Comparison of ENCODE assay signal across 13 cellular contexts in the genomic region with DNA sequence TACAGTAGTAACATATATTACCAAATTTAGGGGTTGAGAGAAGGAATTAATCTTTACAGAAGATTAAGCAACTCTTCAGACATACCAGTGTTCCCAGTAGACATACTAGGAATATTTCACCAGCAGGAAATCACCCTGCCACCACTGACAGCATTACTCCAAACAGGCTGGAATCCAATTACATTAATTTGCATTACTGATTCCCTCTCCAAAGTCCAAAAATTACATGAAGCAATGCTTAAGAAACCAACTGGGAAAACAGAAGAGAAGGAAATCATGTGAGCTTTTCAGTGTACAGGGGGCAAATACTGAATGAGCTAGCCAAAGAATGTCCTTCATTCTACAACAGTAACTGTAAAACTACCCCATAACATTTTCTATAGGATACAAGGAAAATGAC.
DNase-seq lines count a peak whose midpoint lies in the region; ATAC-seq and TF ChIP-seq lines count a peak whose summit lies in the region.
"Had no signal": no experiment of that assay in that cellular context is flagged by ENCODE, and none has a peak within 500 bp of the region (broad histone marks: within the 10 kb centered on the region; RNA-seq: fewer than 3 reads in every experiment).

No MANE protein-coding gene starts in this region.

- H3K9me3 ChIP-seq in liver (ENCODE audit: control insufficient read depth in 4 of 4, low read length in 3 of 4) (no peaks in the 10 kb centered on the region), aorta (ENCODE audit: control insufficient read depth, low read length) (no peaks in the 10 kb centered on the region), ovary (no peaks in the 10 kb centered on the region)
- H3K9me3 ChIP-seq: gastrocnemius medialis, sigmoid colon had no signal

- H3K9ac ChIP-seq in liver (ENCODE audit: low read depth in 1 of 2, low read length in 2 of 2), result no peak overlapping the region

- H3K36me3 Mint-ChIP-seq in activated T-cell treated with anti-CD3 and anti-CD28 coated beads, Interleukin-2, amount 50 U/mL, for 72 hours (ENCODE audit: insufficient read depth in 2 of 2), result peaks cover 1 to 9% of the 10 kb centered on the region in 2 donors

- TF ChIP-seq CTCF in cardiac fibroblast (IDR thresholded peaks at IDR 0.05; ENCODE audit: low read depth, low read length), result no peak
- no peak for TF ChIP-seq CTCF in liver (IDR thresholded peaks at IDR 0.05; ENCODE audit: low read depth, low read length, missing input control)
- no peak for TF ChIP-seq CTCF in ovary (IDR thresholded peaks at IDR 0.05)

- H3K27ac Mint-ChIP-seq in activated T-cell treated with anti-CD3 and anti-CD28 coated beads, Interleukin-2, amount 50 U/mL, for 72 hours, result peak overlapping the region; percentile 32

- H3K4me1 ChIP-seq in liver (ENCODE audit: control insufficient read depth in 4 of 4, insufficient read depth in 4 of 4, low read length in 3 of 4) (peaks cover 7 to 25% (median 11%) of the 10 kb centered on the region in 4 donors), aorta (ENCODE audit: control insufficient read depth in 1 of 2, insufficient read depth in 2 of 2, low read length in 2 of 2) (peaks cover 0 to 4% of the 10 kb centered on the region in 2 donors), ovary (ENCODE audit: insufficient read depth) (no peaks in the 10 kb centered on the region)
- H3K4me1 ChIP-seq: gastrocnemius medialis, sigmoid colon had no signal

- in situ Hi-C loops in G401 (cut with HindIII; ENCODE audit: low sequenced_read_pairs), result no loop called here

- no peak for TF ChIP-seq EP300 in ovary (IDR thresholded peaks at IDR 0.05)

- no peak overlapping the region for H3K4me3 ChIP-seq in cardiac fibroblast (replicated peaks in 1 of 2; ENCODE audit: low read depth in 2 of 2, low read length in 2 of 2)
- no peak overlapping the region for H3K4me3 ChIP-seq in liver (ENCODE audit: low read depth in 1 of 3, low read length in 3 of 3)
- no peak overlapping the region for H3K4me3 ChIP-seq in aorta (ENCODE audit: low read length in 2 of 2)
- no peak overlapping the region for H3K4me3 ChIP-seq in ovary
- H3K4me3 ChIP-seq: gastrocnemius medialis, sigmoid colon had no signal

- ATAC-seq in activated T-cell treated with anti-CD3 and anti-CD28 coated beads, Interleukin-2, amount 50 U/mL, for 72 hours (replicated peaks in 1 of 2), result no peak
- ATAC-seq in aorta (ENCODE audit: low FRiP score), result peak; percentile 15

- DNase-seq in activated T-cell treated with anti-CD3 and anti-CD28 coated beads, Interleukin-2, amount 50 U/mL, for 72 hours, result no peak
- DNase-seq in activated T-cell treated with anti-CD3 and anti-CD28 coated beads for 4 hours (no peak), cardiac fibroblast (ENCODE audit: low read depth in 2 of 2) (peak; percentile 80 to 91), aorta (no peak), NCI-H1436 treated with DMSO at 0.1 percent for 48 hours (lab: John Stamatoyannopoulos, UW) (no peak), G401 (ENCODE audit: low spot score) (no peak), ovary (no peak)
- DNase-seq: activated naive CD4-positive, alpha-beta T cell treated with anti-CD3 and anti-CD28 coated beads, Interleukin-2, amount 50 U/mL, for 16 hours; cortex of kidney; gastrocnemius medialis; sigmoid colon had no signal

- H3K9me3 Mint-ChIP-seq in activated T-cell treated with anti-CD3 and anti-CD28 coated beads, Interleukin-2, amount 50 U/mL, for 72 hours, result no peaks in the 10 kb centered on the region

- no peak for TF ChIP-seq POLR2A in ovary (IDR thresholded peaks at IDR 0.05)

- no peaks in the 10 kb centered on the region for H3K4me1 Mint-ChIP-seq in activated T-cell treated with anti-CD3 and anti-CD28 coated beads, Interleukin-2, amount 50 U/mL, for 72 hours (ENCODE audit: low read depth)

- H3K27ac ChIP-seq in liver (ENCODE audit: low read depth in 1 of 2, low read length in 2 of 2), result peak overlapping the region; percentile 79
- H3K27ac ChIP-seq in aorta (ENCODE audit: low read depth in 1 of 2, low read length in 2 of 2), result no peak overlapping the region
- no peak overlapping the region for H3K27ac ChIP-seq in ovary
- H3K27ac ChIP-seq: gastrocnemius medialis, sigmoid colon, VCaP had no signal

- TF ChIP-seq RAD21 in liver (IDR thresholded peaks at IDR 0.05), result peak in 1 of 2 donors; percentile 36

- peaks cover 7 to 24% (median 13%) of the 10 kb centered on the region in 4 donors for H3K36me3 ChIP-seq in liver (ENCODE audit: control insufficient read depth in 4 of 4, insufficient read depth in 3 of 4, low read depth in 1 of 4, low read length in 3 of 4)
- peaks cover 3 to 7% of the 10 kb centered on the region in 2 donors for H3K36me3 ChIP-seq in aorta (ENCODE audit: control insufficient read depth in 1 of 2, insufficient read depth in 2 of 2, low read length in 1 of 2)
- H3K36me3 ChIP-seq in ovary, result no peaks in the 10 kb centered on the region

- H3K27me3 ChIP-seq in liver (ENCODE audit: control insufficient read depth in 4 of 4, insufficient read depth in 4 of 4, low read length in 3 of 4) (no peaks in the 10 kb centered on the region), aorta (ENCODE audit: control insufficient read depth in 1 of 2, insufficient read depth in 2 of 2, low read length in 1 of 2) (no peaks in the 10 kb centered on the region), ovary (no peaks in the 10 kb centered on the region)
- H3K27me3 ChIP-seq: gastrocnemius medialis, sigmoid colon had no signal

- no peak overlapping the region for H3K4me3 Mint-ChIP-seq in activated T-cell treated with anti-CD3 and anti-CD28 coated beads, Interleukin-2, amount 50 U/mL, for 72 hours

- no peaks in the 10 kb centered on the region for H3K27me3 Mint-ChIP-seq in activated T-cell treated with anti-CD3 and anti-CD28 coated beads, Interleukin-2, amount 50 U/mL, for 72 hours (ENCODE audit: low read depth)

- intact Hi-C loops in aorta (cut with DNase I) (no loop called here), ovary (cut with DNase I) (no loop called here)

TF ChIP-seq in liver, 16 proteins besides CTCF, POLR2A, EP300 and RAD21 (continues in another document):
- TF ChIP-seq JUND (IDR thresholded peaks at IDR 0.05) (peak in 1 of 2 donors; percentile 65), FOXA2 (IDR thresholded peaks at IDR 0.05) (peak; percentile 29), RXRA (IDR thresholded peaks at IDR 0.05) (peak; percentile 23 to 71), HNF4A (conservative IDR thresholded peaks at IDR 0.05) (peak; percentile 87 to 92), MAX (IDR thresholded peaks at IDR 0.05) (peak; percentile 60), FOXA1 (IDR thresholded peaks at IDR 0.05) (no peak), ZBTB33 (IDR thresholded peaks at IDR 0.05) (peak; percentile 60), NR2F2 (IDR thresholded peaks at IDR 0.05) (no peak), EGR1 (IDR thresholded peaks at IDR 0.05; ENCODE audit: low read depth in 2 of 2) (peak in 1 of 2 donors; percentile 21), SP1 (IDR thresholded peaks at IDR 0.05) (peak; percentile 56), GABPA (IDR thresholded peaks at IDR 0.05 in 1 of 2, conservative IDR thresholded peaks at IDR 0.05 in 1 of 2) (peak in 1 of 2 donors; percentile 36), YY1 (IDR thresholded peaks at IDR 0.05) (peak; percentile 45), HNF4G (IDR thresholded peaks at IDR 0.05) (peak; percentile 56)
- TF ChIP-seq, protein P1, sequence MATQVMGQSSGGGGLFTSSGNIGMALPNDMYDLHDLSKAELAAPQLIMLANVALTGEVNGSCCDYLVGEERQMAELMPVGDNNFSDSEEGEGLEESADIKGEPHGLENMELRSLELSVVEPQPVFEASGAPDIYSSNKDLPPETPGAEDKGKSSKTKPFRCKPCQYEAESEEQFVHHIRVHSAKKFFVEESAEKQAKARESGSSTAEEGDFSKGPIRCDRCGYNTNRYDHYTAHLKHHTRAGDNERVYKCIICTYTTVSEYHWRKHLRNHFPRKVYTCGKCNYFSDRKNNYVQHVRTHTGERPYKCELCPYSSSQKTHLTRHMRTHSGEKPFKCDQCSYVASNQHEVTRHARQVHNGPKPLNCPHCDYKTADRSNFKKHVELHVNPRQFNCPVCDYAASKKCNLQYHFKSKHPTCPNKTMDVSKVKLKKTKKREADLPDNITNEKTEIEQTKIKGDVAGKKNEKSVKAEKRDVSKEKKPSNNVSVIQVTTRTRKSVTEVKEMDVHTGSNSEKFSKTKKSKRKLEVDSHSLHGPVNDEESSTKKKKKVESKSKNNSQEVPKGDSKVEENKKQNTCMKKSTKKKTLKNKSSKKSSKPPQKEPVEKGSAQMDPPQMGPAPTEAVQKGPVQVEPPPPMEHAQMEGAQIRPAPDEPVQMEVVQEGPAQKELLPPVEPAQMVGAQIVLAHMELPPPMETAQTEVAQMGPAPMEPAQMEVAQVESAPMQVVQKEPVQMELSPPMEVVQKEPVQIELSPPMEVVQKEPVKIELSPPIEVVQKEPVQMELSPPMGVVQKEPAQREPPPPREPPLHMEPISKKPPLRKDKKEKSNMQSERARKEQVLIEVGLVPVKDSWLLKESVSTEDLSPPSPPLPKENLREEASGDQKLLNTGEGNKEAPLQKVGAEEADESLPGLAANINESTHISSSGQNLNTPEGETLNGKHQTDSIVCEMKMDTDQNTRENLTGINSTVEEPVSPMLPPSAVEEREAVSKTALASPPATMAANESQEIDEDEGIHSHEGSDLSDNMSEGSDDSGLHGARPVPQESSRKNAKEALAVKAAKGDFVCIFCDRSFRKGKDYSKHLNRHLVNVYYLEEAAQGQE (IDR thresholded peaks at IDR 0.05), result peak; percentile 55
- TF ChIP-seq, protein P2, sequence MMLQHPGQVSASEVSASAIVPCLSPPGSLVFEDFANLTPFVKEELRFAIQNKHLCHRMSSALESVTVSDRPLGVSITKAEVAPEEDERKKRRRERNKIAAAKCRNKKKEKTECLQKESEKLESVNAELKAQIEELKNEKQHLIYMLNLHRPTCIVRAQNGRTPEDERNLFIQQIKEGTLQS (IDR thresholded peaks at IDR 0.05), result no peak

Comparison
In these comparisons a context has a peak if more than half of its experiments do, and no peak if none do; other contexts are left out.
1. DNase-seq: peak in cardiac fibroblast (2 of 2); none in activated T-cell treated with anti-CD3 and anti-CD28 coated beads, Interleukin-2, amount 50 U/mL, for 72 hours (0 of 2), activated T-cell treated with anti-CD3 and anti-CD28 coated beads for 4 hours (single experiment), aorta (0 of 2), NCI-H1436 treated with DMSO at 0.1 percent for 48 hours (single experiment), G401 (single experiment) and ovary (0 of 5).
2. H3K27ac ChIP-seq: peak in liver (2 of 2); none in aorta (0 of 2) and ovary (0 of 2).